40 cellular contexts compared by ENCODE assay signal in genomic region chrX:123172874-123173273, GRCh38. TPM values are rescaled to one million over a fixed set of nuclear protein-coding genes. Genes with fewer than 3 reads are reported as not detected.
"Had no signal": no experiment of that assay in that cellular context is flagged by ENCODE, and none has a peak within 500 bp of the region (broad histone marks: within the 10 kb centered on the region; RNA-seq: fewer than 3 reads in every experiment).

No MANE protein-coding gene starts in this region.

- ATAC-seq: activated CD4-positive, CD25-positive, alpha-beta regulatory T cell treated with anti-CD3 and anti-CD28 coated beads, Interleukin-2, amount 50 U/mL, for 24 hours; activated CD8-positive, alpha-beta memory T cell treated with anti-CD3 and anti-CD28 coated beads, Interleukin-2, amount 10 ng/mL, durations not matched to agents 7 days and 5 days; activated CD8-positive, alpha-beta T cell treated with anti-CD3 and anti-CD28 coated beads, Interleukin-2, amount 10 ng/mL, durations not matched to agents 7 days and 5 days; activated naive CD8-positive, alpha-beta T cell treated with anti-CD3 and anti-CD28 coated beads, Interleukin-2, amount 50 U/mL, for 24 hours; foreskin keratinocyte; gastrocnemius medialis; heart left ventricle had no signal

- H3K27me3 Mint-ChIP-seq: activated B cell treated with CpG ODN at 0.5 μM for 24 hours; activated CD8-positive, alpha-beta memory T cell treated with anti-CD3 and anti-CD28 coated beads, Interleukin-2, amount 10 ng/mL, durations not matched to agents 7 days and 5 days; activated naive CD8-positive, alpha-beta T cell treated with anti-CD3 and anti-CD28 coated beads for 36 hours; activated naive CD8-positive, alpha-beta T cell treated with anti-CD3 and anti-CD28 coated beads, Interleukin-2, amount 50 U/mL, for 24 hours; dendritic cell treated with granulocyte-macrophage colony-stimulating factor and Interleukin-4, amounts not matched to agents 40 ng/mL and 50 ng/mL, for 4 days had no signal

- H3K4me3 ChIP-seq: adrenal gland, breast epithelium, cardiac muscle cell, coronary artery, dorsolateral prefrontal cortex, esophagus muscularis mucosa, gastrocnemius medialis, heart left ventricle had no signal

- H3K9me3 ChIP-seq: adrenal gland, breast epithelium, esophagus muscularis mucosa, gastrocnemius medialis, heart left ventricle had no signal

- DNase-seq: activated B cell treated with CpG ODN at 0.5 μM for 24 hours; activated CD4-positive, alpha-beta T cell treated with anti-CD3 and anti-CD28 coated beads for 48 hours; activated CD4-positive, alpha-beta T cell treated with anti-CD3 and anti-CD28 coated beads, Interleukin-2, amount 50 U/mL, for 1 hour; activated CD4-positive, alpha-beta T cell treated with anti-CD3 and anti-CD28 coated beads, Interleukin-2, amount 50 U/mL, for 48 hours; activated CD8-positive, alpha-beta memory T cell treated with anti-CD3 and anti-CD28 coated beads, Interleukin-2, amount 10 ng/mL, durations not matched to agents 7 days and 5 days; activated CD8-positive, alpha-beta memory T cell treated with anti-CD3 and anti-CD28 coated beads, Interleukin-2, amount 50 U/mL, for 4 hours; activated CD8-positive, alpha-beta T cell treated with anti-CD3 and anti-CD28 coated beads, Interleukin-2, amount 10 ng/mL, durations not matched to agents 7 days and 5 days; activated effector memory CD4-positive, alpha-beta T cell treated with anti-CD3 and anti-CD28 coated beads, Interleukin-2, amount 50 U/mL, for 16 hours; activated naive CD4-positive, alpha-beta T cell treated with anti-CD3 and anti-CD28 coated beads for 36 hours; activated naive CD8-positive, alpha-beta T cell treated with anti-CD3 and anti-CD28 coated beads for 36 hours; activated naive CD8-positive, alpha-beta T cell treated with anti-CD3 and anti-CD28 coated beads, Interleukin-2, amount 50 U/mL, for 24 hours; activated T-cell treated with anti-CD3 and anti-CD28 coated beads, Interleukin-2, amount 50 U/mL, for 1 hour; activated T-cell treated with anti-CD3 and anti-CD28 coated beads, Interleukin-2, amount 50 U/mL, for 48 hours; adrenal gland; amygdala; aorta; central memory CD4-positive, alpha-beta T cell; cerebellar nuclear complex; dorsolateral prefrontal cortex; effector memory CD4-positive, alpha-beta T cell; endodermal cell; foreskin keratinocyte; gastrocnemius medialis; glutamatergic neuron; heart left ventricle; hypothalamus; T-helper 2 cell; WERI-Rb-1 had no signal

- H3K27me3 ChIP-seq: adrenal gland, cardiac muscle cell, esophagus muscularis mucosa, foreskin keratinocyte, gastrocnemius medialis, heart left ventricle had no signal

- H3K27ac Mint-ChIP-seq: activated B cell treated with CpG ODN at 0.5 μM for 24 hours; activated CD8-positive, alpha-beta memory T cell treated with anti-CD3 and anti-CD28 coated beads, Interleukin-2, amount 10 ng/mL, durations not matched to agents 7 days and 5 days; activated CD8-positive, alpha-beta T cell treated with anti-CD3 and anti-CD28 coated beads, Interleukin-2, amount 10 ng/mL, durations not matched to agents 7 days and 5 days; activated naive CD4-positive, alpha-beta T cell treated with anti-CD3 and anti-CD28 coated beads for 36 hours; activated naive CD4-positive, alpha-beta T cell treated with anti-CD3 and anti-CD28 coated beads, Interleukin-2, amount 50 U/mL, for 24 hours; activated naive CD8-positive, alpha-beta T cell treated with anti-CD3 and anti-CD28 coated beads for 36 hours; activated naive CD8-positive, alpha-beta T cell treated with anti-CD3 and anti-CD28 coated beads, Interleukin-2, amount 50 U/mL, for 24 hours; activated T-helper 1 cell treated with anti-CD3 and anti-CD28 coated beads, Interleukin-12 subunit alpha, Interleukin-12 subunit beta, Interleukin-2, Interleukin-4 antibody, amounts not matched to agents 30 ng/mL and 10 ng/mL and 1 ng/mL, durations not matched to agents 14 hours and 24 hours and 36 hours; activated T-helper 2 cell treated with anti-CD3 and anti-CD28 coated beads, Interferon-gamma antibody, Interleukin-2, Interleukin-4, amounts not matched to agents 10 μg/mL and 5 μg/mL and 100 μg/mL, durations not matched to agents 14 hours and 24 hours and 36 hours; brain; dendritic cell treated with granulocyte-macrophage colony-stimulating factor and Interleukin-4, amounts not matched to agents 40 ng/mL and 50 ng/mL, for 4 days; endodermal cell had no signal

- H3K4me1 Mint-ChIP-seq: activated B cell treated with CpG ODN at 0.5 μM for 24 hours; activated CD8-positive, alpha-beta memory T cell treated with anti-CD3 and anti-CD28 coated beads, Interleukin-2, amount 10 ng/mL, durations not matched to agents 7 days and 5 days; activated naive CD4-positive, alpha-beta T cell treated with anti-CD3 and anti-CD28 coated beads, Interleukin-2, amount 50 U/mL, for 24 hours; activated naive CD8-positive, alpha-beta T cell treated with anti-CD3 and anti-CD28 coated beads for 36 hours; activated naive CD8-positive, alpha-beta T cell treated with anti-CD3 and anti-CD28 coated beads, Interleukin-2, amount 50 U/mL, for 24 hours; brain had no signal

- H3K4me1 ChIP-seq: adrenal gland, breast epithelium, esophagus muscularis mucosa, foreskin keratinocyte, gastrocnemius medialis, heart left ventricle had no signal

- H3K36me3 Mint-ChIP-seq: activated CD8-positive, alpha-beta memory T cell treated with anti-CD3 and anti-CD28 coated beads, Interleukin-2, amount 10 ng/mL, durations not matched to agents 7 days and 5 days; activated naive CD4-positive, alpha-beta T cell treated with anti-CD3 and anti-CD28 coated beads, Interleukin-2, amount 50 U/mL, for 24 hours; activated naive CD8-positive, alpha-beta T cell treated with anti-CD3 and anti-CD28 coated beads for 36 hours; brain had no signal

- H3K27ac ChIP-seq: adrenal gland, breast epithelium, cardiac muscle cell, coronary artery, dorsolateral prefrontal cortex, esophagus muscularis mucosa, foreskin keratinocyte, gastrocnemius medialis, heart left ventricle, WERI-Rb-1 had no signal

- H3K36me3 ChIP-seq: adrenal gland, breast epithelium, cardiac muscle cell, esophagus muscularis mucosa, gastrocnemius medialis, heart left ventricle, WERI-Rb-1 had no signal

- H3K4me3 Mint-ChIP-seq: activated B cell treated with CpG ODN at 0.5 μM for 24 hours; activated CD8-positive, alpha-beta memory T cell treated with anti-CD3 and anti-CD28 coated beads, Interleukin-2, amount 10 ng/mL, durations not matched to agents 7 days and 5 days; activated CD8-positive, alpha-beta T cell treated with anti-CD3 and anti-CD28 coated beads, Interleukin-2, amount 10 ng/mL, durations not matched to agents 7 days and 5 days; activated naive CD4-positive, alpha-beta T cell treated with anti-CD3 and anti-CD28 coated beads for 36 hours; activated naive CD4-positive, alpha-beta T cell treated with anti-CD3 and anti-CD28 coated beads, Interleukin-2, amount 50 U/mL, for 24 hours; activated naive CD8-positive, alpha-beta T cell treated with anti-CD3 and anti-CD28 coated beads for 36 hours; activated naive CD8-positive, alpha-beta T cell treated with anti-CD3 and anti-CD28 coated beads, Interleukin-2, amount 50 U/mL, for 24 hours; activated T-helper 1 cell treated with anti-CD3 and anti-CD28 coated beads, Interleukin-12 subunit alpha, Interleukin-12 subunit beta, Interleukin-2, Interleukin-4 antibody, amounts not matched to agents 30 ng/mL and 10 ng/mL and 1 ng/mL, durations not matched to agents 14 hours and 24 hours and 36 hours; brain; dendritic cell treated with granulocyte-macrophage colony-stimulating factor and Interleukin-4, amounts not matched to agents 40 ng/mL and 50 ng/mL, for 4 days; endodermal cell had no signal

- H3K9me3 Mint-ChIP-seq: activated B cell treated with CpG ODN at 0.5 μM for 24 hours; activated naive CD4-positive, alpha-beta T cell treated with anti-CD3 and anti-CD28 coated beads for 36 hours; activated naive CD4-positive, alpha-beta T cell treated with anti-CD3 and anti-CD28 coated beads, Interleukin-2, amount 50 U/mL, for 24 hours; activated naive CD8-positive, alpha-beta T cell treated with anti-CD3 and anti-CD28 coated beads for 36 hours; activated naive CD8-positive, alpha-beta T cell treated with anti-CD3 and anti-CD28 coated beads, Interleukin-2, amount 50 U/mL, for 24 hours; activated T-helper 1 cell treated with anti-CD3 and anti-CD28 coated beads, Interleukin-12 subunit alpha, Interleukin-12 subunit beta, Interleukin-2, Interleukin-4 antibody, amounts not matched to agents 30 ng/mL and 10 ng/mL and 1 ng/mL, durations not matched to agents 14 hours and 24 hours and 36 hours; activated T-helper 2 cell treated with anti-CD3 and anti-CD28 coated beads, Interferon-gamma antibody, Interleukin-2, Interleukin-4, amounts not matched to agents 10 μg/mL and 5 μg/mL and 100 μg/mL, durations not matched to agents 14 hours and 24 hours and 36 hours; dendritic cell treated with granulocyte-macrophage colony-stimulating factor and Interleukin-4, amounts not matched to agents 40 ng/mL and 50 ng/mL, for 4 days had no signal

RNA-seq across cellular contexts. Expression of gene GRIA3, which starts 11.2 kb away (rescaled TPM):
- total RNA-seq: activated B cell treated with CpG ODN at 0.5 μM for 24 hours; activated CD8-positive, alpha-beta memory T cell treated with anti-CD3 and anti-CD28 coated beads for 36 hours; activated CD8-positive, alpha-beta memory T cell treated with anti-CD3 and anti-CD28 coated beads, Interleukin-2, amount 10 ng/mL, durations not matched to agents 7 days and 5 days; activated CD8-positive, alpha-beta T cell treated with anti-CD3 and anti-CD28 coated beads, Interleukin-2, amount 10 ng/mL, durations not matched to agents 7 days and 5 days; activated naive CD4-positive, alpha-beta T cell treated with anti-CD3 and anti-CD28 coated beads for 36 hours; activated naive CD8-positive, alpha-beta T cell treated with anti-CD3 and anti-CD28 coated beads for 36 hours; activated T-helper 1 cell treated with anti-CD3 and anti-CD28 coated beads, Interleukin-12 subunit alpha, Interleukin-12 subunit beta, Interleukin-2, Interleukin-4 antibody, amounts not matched to agents 30 ng/mL and 10 ng/mL and 1 ng/mL, durations not matched to agents 14 hours and 24 hours and 36 hours; activated T-helper 2 cell treated with anti-CD3 and anti-CD28 coated beads, Interferon-gamma antibody, Interleukin-2, Interleukin-4, amounts not matched to agents 10 μg/mL and 5 μg/mL and 100 μg/mL, durations not matched to agents 14 hours and 24 hours and 36 hours; foreskin keratinocyte; T-helper 1 cell treated with Interleukin-12 subunit alpha and Interleukin-12 subunit beta and Interleukin-4 antibody, amounts not matched to agents 30 ng/mL and 1 ng/mL, for 36 hours had no signal
- polyA plus RNA-seq: foreskin keratinocyte had no signal
